ENCODE assay signal across 23 cellular contexts in the genomic region with DNA sequence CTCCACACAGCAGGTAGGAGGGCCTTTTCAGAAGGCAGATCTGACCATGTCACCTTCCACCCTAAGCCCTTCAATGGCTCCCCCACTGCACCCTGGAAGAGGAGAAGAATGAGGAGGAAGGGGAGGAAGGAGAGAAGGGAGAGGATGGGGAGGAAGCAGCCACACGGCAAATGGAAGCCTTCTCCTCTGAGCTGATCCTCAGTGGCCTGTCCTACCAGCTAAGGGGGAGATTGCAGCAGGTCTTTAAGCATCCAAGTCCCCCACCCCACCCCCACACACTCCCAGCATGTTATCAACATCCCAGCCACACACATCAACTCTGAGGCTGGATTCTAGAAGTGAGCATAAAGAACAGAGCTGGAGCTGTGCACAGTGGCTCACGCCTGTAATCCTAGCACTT. TPM values are rescaled to one million over a fixed set of nuclear protein-coding genes. Genes with fewer than 3 reads are reported as not detected.
DNase-seq lines count a peak whose midpoint lies in the region; ATAC-seq and TF ChIP-seq lines count a peak whose summit lies in the region.
"Had no signal": no experiment of that assay in that cellular context is flagged by ENCODE, and none has a peak within 500 bp of the region (broad histone marks: within the 10 kb centered on the region; RNA-seq: fewer than 3 reads in every experiment).

No MANE protein-coding gene starts in this region.

- no peak overlapping the region for H2BK12ac ChIP-seq in mesenchymal stem cell (ENCODE audit: low read length in 2 of 2)

- no peak overlapping the region for H2AFZ ChIP-seq in mesenchymal stem cell (ENCODE audit: low read depth, low read length)
- H2AFZ ChIP-seq: GM23338 had no signal

- H3K4ac ChIP-seq in mesenchymal stem cell (ENCODE audit: low read depth in 1 of 2, low read length in 2 of 2) = no peak overlapping the region

- H3K9me3 ChIP-seq in WERI-Rb-1 (ENCODE audit: severe bottlenecking) (peaks cover 32% of the 10 kb centered on the region), esophagus muscularis mucosa (peaks cover 0 to 9% (median 2%) of the 10 kb centered on the region in 4 donors), mesenchymal stem cell (ENCODE audit: control insufficient read depth, low read length) (peaks cover 13% of the 10 kb centered on the region)

- no peak overlapping the region for H2BK120ac ChIP-seq in mesenchymal stem cell (ENCODE audit: low read depth, low read length)

- peaks cover 25% of the 10 kb centered on the region for H3K27me3 Mint-ChIP-seq in progenitor cell of endocrine pancreas
- H3K27me3 Mint-ChIP-seq in type B pancreatic cell = peaks cover 14% of the 10 kb centered on the region

- TF ChIP-seq CTCF in WERI-Rb-1 (IDR thresholded peaks at IDR 0.05; ENCODE audit: low read depth, low read length) (no peak), esophagus muscularis mucosa (IDR thresholded peaks at IDR 0.05) (no peak), progenitor cell of endocrine pancreas (IDR thresholded peaks at IDR 0.05; ENCODE audit: unreplicated experiment) (no peak), type B pancreatic cell (conservative IDR thresholded peaks at IDR 0.05) (no peak), GM20000 (IDR thresholded peaks at IDR 0.05; ENCODE audit: extremely low read depth, missing control alignments) (no peak)

- no peak overlapping the region for H2BK5ac ChIP-seq in mesenchymal stem cell (ENCODE audit: low read depth, low read length, poor library complexity, severe bottlenecking)

- H3K9ac ChIP-seq in mesenchymal stem cell (ENCODE audit: low read length) = no peak overlapping the region

- H3K27ac ChIP-seq in WERI-Rb-1 = no peak overlapping the region
- peak overlapping the region; percentile 40 to 75 (median 72) for H3K27ac ChIP-seq in esophagus muscularis mucosa (replicated peaks in 1 of 4)
- H3K27ac ChIP-seq in mesenchymal stem cell (ENCODE audit: low read length, poor library complexity, severe bottlenecking) = no peak overlapping the region
- H3K27ac ChIP-seq: A549 had no signal

- H3K36me3 ChIP-seq in WERI-Rb-1 = no peaks in the 10 kb centered on the region
- H3K36me3 ChIP-seq in esophagus muscularis mucosa = no peaks in the 10 kb centered on the region
- no peaks in the 10 kb centered on the region for H3K36me3 ChIP-seq in mesenchymal stem cell (ENCODE audit: control insufficient read depth in 1 of 2, insufficient read depth in 2 of 2, low read depth in 1 of 2, low read length in 2 of 2)

- ATAC-seq in left ventricle myocardium superior (no peak), GM21786 (IDR thresholded peaks at IDR 0.05; ENCODE audit: unreplicated experiment) (no peak)
- ATAC-seq: A549, GM23338, Panc1 had no signal

- no peak overlapping the region for H3K18ac ChIP-seq in mesenchymal stem cell (ENCODE audit: low read depth in 1 of 2, low read length in 2 of 2)

- TF ChIP-seq EP300 in esophagus muscularis mucosa (IDR thresholded peaks at IDR 0.05) = no peak

- H3K27ac Mint-ChIP-seq in progenitor cell of endocrine pancreas (no peak overlapping the region), type B pancreatic cell (no peak overlapping the region)
- H3K27ac Mint-ChIP-seq: CD4-positive, CD25-positive, alpha-beta regulatory T cell; GM23338 had no signal

- peaks cover 4% of the 10 kb centered on the region for H3K4me1 Mint-ChIP-seq in progenitor cell of endocrine pancreas (ENCODE audit: low read depth)
- peaks cover 12% of the 10 kb centered on the region for H3K4me1 Mint-ChIP-seq in type B pancreatic cell (ENCODE audit: unreplicated experiment)

- H3K27me3 ChIP-seq in WERI-Rb-1 (ENCODE audit: insufficient read depth, low read depth, severe bottlenecking) = no peaks in the 10 kb centered on the region
- H3K27me3 ChIP-seq in esophagus muscularis mucosa = peaks cover 0 to 24% (median 0%) of the 10 kb centered on the region in 4 donors
- H3K27me3 ChIP-seq in mesenchymal stem cell (ENCODE audit: control insufficient read depth in 1 of 2, insufficient read depth in 1 of 2, low read length in 2 of 2) = peaks cover 8 to 62% of the 10 kb centered on the region in 2 experiments

- H4K91ac ChIP-seq in mesenchymal stem cell (ENCODE audit: low read length) = no peak overlapping the region

- no peak overlapping the region for H2AK5ac ChIP-seq in mesenchymal stem cell (ENCODE audit: low read length, severe bottlenecking)

- DNase-seq in WERI-Rb-1 (peak; percentile 6), esophagus muscularis mucosa (ENCODE audit: extremely low spot score) (peak; percentile 81), progenitor cell of endocrine pancreas (ENCODE audit: low spot score, unreplicated experiment) (peak; percentile 6), type B pancreatic cell (ENCODE audit: extremely low spot score, unreplicated experiment) (peak; percentile 18), mesenchymal stem cell (no peak), GM20000 (ENCODE audit: low spot score) (no peak), left ventricle myocardium superior (no peak)
- DNase-seq: CD4-positive, CD25-positive, alpha-beta regulatory T cell; DMS79 treated with DMSO at 0.1 percent for 48 hours; HCEC 1CT; Kasumi-1; NCI-H1694; NCI-H2081; NCI-H2171; NCI-H345; NCI-H524; NCI-H774; NK-92 treated with Interleukin-12 subunit alpha and Interleukin-12 subunit beta, amount 100 ng/mL, for 24 hours had no signal

- intact Hi-C loops in esophagus muscularis mucosa (cut with DNase I) = no loop called here
- intact Hi-C loops in left ventricle myocardium superior (cut with micrococcal nuclease) = no loop called here

- H3K4me1 ChIP-seq in esophagus muscularis mucosa (peaks cover 0 to 14% (median 9%) of the 10 kb centered on the region in 4 donors), mesenchymal stem cell (ENCODE audit: control insufficient read depth, insufficient read depth, low read depth, low read length) (no peaks in the 10 kb centered on the region)

- H3K4me2 ChIP-seq in mesenchymal stem cell (ENCODE audit: low read length, poor library complexity, severe bottlenecking) = no peak overlapping the region
- H3K4me2 ChIP-seq: A549, GM23338 had no signal

- H4K8ac ChIP-seq in mesenchymal stem cell (ENCODE audit: low read length) = no peak overlapping the region

- no peaks in the 10 kb centered on the region for H3K36me3 Mint-ChIP-seq in progenitor cell of endocrine pancreas (ENCODE audit: insufficient read depth)
- H3K36me3 Mint-ChIP-seq in type B pancreatic cell = no peaks in the 10 kb centered on the region
- H3K36me3 Mint-ChIP-seq: CD4-positive, CD25-positive, alpha-beta regulatory T cell had no signal

- no peak overlapping the region for H2BK15ac ChIP-seq in mesenchymal stem cell (ENCODE audit: low read depth, poor library complexity, severe bottlenecking)

- no peak for TF ChIP-seq POLR2A in esophagus muscularis mucosa (IDR thresholded peaks at IDR 0.05; ENCODE audit: low read depth)

- no peak overlapping the region for H3K23ac ChIP-seq in mesenchymal stem cell (ENCODE audit: low read length in 2 of 2)

- no peaks in the 10 kb centered on the region for H3K79me1 ChIP-seq in mesenchymal stem cell (replicated peaks; ENCODE audit: low read length, poor library complexity, severe bottlenecking)

- H3K4me3 Mint-ChIP-seq in progenitor cell of endocrine pancreas (ENCODE audit: low read depth) = no peak overlapping the region
- no peak overlapping the region for H3K4me3 Mint-ChIP-seq in type B pancreatic cell
- H3K4me3 Mint-ChIP-seq: CD4-positive, CD25-positive, alpha-beta regulatory T cell; GM23338 had no signal

- no peak overlapping the region for H3K14ac ChIP-seq in mesenchymal stem cell (ENCODE audit: low read length in 2 of 2)

- H3K9me3 Mint-ChIP-seq in progenitor cell of endocrine pancreas (ENCODE audit: low read depth) = peaks cover 3% of the 10 kb centered on the region
- peaks cover 8% of the 10 kb centered on the region for H3K9me3 Mint-ChIP-seq in type B pancreatic cell

- WGBS in esophagus muscularis mucosa = 100% methylated on average over 1 of the region's 2 CpGs
- WGBS in mesenchymal stem cell = 100% methylated on average over 1 of the region's 2 CpGs

- H3K4me3 ChIP-seq in WERI-Rb-1 (ENCODE audit: low read depth, low read length) = no peak overlapping the region
- H3K4me3 ChIP-seq in esophagus muscularis mucosa = no peak overlapping the region
- no peak overlapping the region for H3K4me3 ChIP-seq in mesenchymal stem cell (ENCODE audit: insufficient read depth in 1 of 2, low read depth in 1 of 2, low read length in 2 of 2)
- H3K4me3 ChIP-seq: A549, GM23338 had no signal

RNA-seq across cellular contexts. Expression of a gene that starts 46.2 kb away (rescaled TPM):
- total RNA-seq in esophagus muscularis mucosa (10 to 100 TPM in 3 of 4 donors, 1 to 10 TPM in 1; 3.4 to 43.8 (median 17.2) TPM), progenitor cell of endocrine pancreas (0.62 and 1.0 TPM in 2 replicates), type B pancreatic cell (ENCODE audit: low replicate concordance) (1.6 and 2.0 TPM in 2 replicates), left ventricle myocardium superior (not detected)
- polyA plus RNA-seq in mesenchymal stem cell (2013, experiment 1 of 2) = not detected
- not detected for polyA plus RNA-seq in mesenchymal stem cell (2013, experiment 2 of 2)
- total RNA-seq: CD4-positive, CD25-positive, alpha-beta regulatory T cell; MCF 10A had no signal

Comparison
In these comparisons a context has a peak if more than half of its experiments do, and no peak if none do; other contexts are left out.
1. DNase-seq: peak in WERI-Rb-1 (single experiment), esophagus muscularis mucosa (single experiment), progenitor cell of endocrine pancreas (single experiment) and type B pancreatic cell (single experiment); none in mesenchymal stem cell (single experiment), GM20000 (single experiment) and left ventricle myocardium superior (single experiment).
2. H3K27ac ChIP-seq: peak in esophagus muscularis mucosa (4 of 4); none in WERI-Rb-1 (single experiment) and mesenchymal stem cell (single experiment).